In the genomic region with DNA sequence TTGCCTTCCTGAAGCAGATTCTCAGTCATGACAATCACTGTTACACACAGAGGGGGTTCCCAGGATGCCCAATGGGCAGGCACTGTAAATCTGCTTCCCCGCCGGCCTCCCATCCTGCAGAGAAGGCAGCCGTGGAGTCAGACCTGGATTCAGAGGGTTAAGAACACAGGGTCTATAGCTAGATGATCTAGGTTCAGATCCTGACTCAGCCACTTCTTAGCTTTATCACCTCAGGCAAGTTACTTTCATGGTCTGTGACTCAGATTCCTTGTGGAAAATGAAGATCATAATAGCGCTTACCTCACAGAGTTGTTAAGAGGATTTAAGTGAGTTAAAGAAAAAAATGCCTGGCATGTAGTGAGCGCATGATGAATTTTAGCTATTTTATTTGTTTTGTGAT, we compare ENCODE assay signal across 23 cellular contexts.
DNase-seq lines count a peak whose midpoint lies in the region; ATAC-seq and TF ChIP-seq lines count a peak whose summit lies in the region.
"Had no signal": no experiment of that assay in that cellular context is flagged by ENCODE, and none has a peak within 500 bp of the region (broad histone marks: within the 10 kb centered on the region; RNA-seq: fewer than 3 reads in every experiment).

No MANE protein-coding gene starts in this region.

- H4K91ac ChIP-seq in IMR-90 (ENCODE audit: insufficient read depth, low read depth, low read length): no peak overlapping the region

- no peak overlapping the region for H2AK9ac ChIP-seq in IMR-90 (replicated peaks; ENCODE audit: low read depth, low read length, poor library complexity)

- no peak overlapping the region for H2AFZ ChIP-seq in IMR-90 (replicated peaks; ENCODE audit: low read length, poor library complexity)

- H3K4me1 Mint-ChIP-seq in activated naive CD4-positive, alpha-beta T cell treated with anti-CD3 and anti-CD28 coated beads for 36 hours (ENCODE audit: low read depth): no peaks in the 10 kb centered on the region
- H3K4me1 Mint-ChIP-seq: naive B cell, WTC11 had no signal

- H3K4me2 ChIP-seq in IMR-90 (ENCODE audit: low read depth, low read length): no peak overlapping the region
- H3K4me2 ChIP-seq: KMS-11 had no signal

- peaks cover 23% of the 10 kb centered on the region for H3K27me3 ChIP-seq in IMR-90 (ENCODE audit: control insufficient read depth, insufficient read depth, low read length)
- H3K27me3 ChIP-seq in tibial artery: no peaks in the 10 kb centered on the region

- TF ChIP-seq RAD21 in IMR-90 (IDR thresholded peaks at IDR 0.05; ENCODE audit: low read length): no peak

- no peaks in the 10 kb centered on the region for H3K9me3 Mint-ChIP-seq in activated naive CD4-positive, alpha-beta T cell treated with anti-CD3 and anti-CD28 coated beads for 36 hours
- H3K9me3 Mint-ChIP-seq: dendritic cell treated with granulocyte-macrophage colony-stimulating factor and Interleukin-4, amounts not matched to agents 40 ng/mL and 50 ng/mL, for 4 days had no signal

- no peak overlapping the region for H3K56ac ChIP-seq in IMR-90 (ENCODE audit: extremely low read depth, insufficient read depth, low read length)

- CTCF ChIA-PET in activated naive CD4-positive, alpha-beta T cell treated with anti-CD3 and anti-CD28 coated beads for 36 hours (lab: Charles Lee): interaction anchor here (0.8 kb wide), 1 partner anchor 13 kb away, joined by 3 read pairs; no protein-coding TSS in a partner anchor
- CTCF ChIA-PET in IMR-90 (lab: Yijun Ruan, JAX): interaction anchor here (0.5 to 0.6 kb wide), 2 partner anchors 122 to 269 kb away, joined by 3 to 6 read pairs; no protein-coding TSS in a partner anchor

- H2BK120ac ChIP-seq in IMR-90 (ENCODE audit: low read depth, low read length): no peak overlapping the region

- no peaks in the 10 kb centered on the region for H4K20me1 ChIP-seq in IMR-90 (ENCODE audit: insufficient read depth, low read length)

- no peaks in the 10 kb centered on the region for H3K4me1 ChIP-seq in IMR-90 (ENCODE audit: control insufficient read depth, insufficient read depth, low read length)
- no peaks in the 10 kb centered on the region for H3K4me1 ChIP-seq in tibial artery
- H3K4me1 ChIP-seq: esophagus squamous epithelium, left ventricle myocardium inferior, prostate gland had no signal

- no peaks in the 10 kb centered on the region for H3K36me3 Mint-ChIP-seq in activated naive CD4-positive, alpha-beta T cell treated with anti-CD3 and anti-CD28 coated beads for 36 hours (ENCODE audit: low read depth)
- H3K36me3 Mint-ChIP-seq: WTC11 had no signal

- H2AK5ac ChIP-seq in IMR-90 (ENCODE audit: low read depth, low read length): no peak overlapping the region

- no peak for TF ChIP-seq CTCF in IMR-90 (conservative IDR thresholded peaks at IDR 0.05; ENCODE audit: low read depth, low read length)
- TF ChIP-seq CTCF in epithelial cell of esophagus (IDR thresholded peaks at IDR 0.05; ENCODE audit: insufficient read depth, low read depth, low read length, missing control alignments): no peak
- no peak for TF ChIP-seq CTCF in retinal pigment epithelial cell (conservative IDR thresholded peaks at IDR 0.05; ENCODE audit: low read depth, low read length)
- no peak for TF ChIP-seq CTCF in tibial artery (IDR thresholded peaks at IDR 0.05)

- POLR2A ChIA-PET in IMR-90 (lab: Charles Lee; ENCODE audit: unreplicated experiment): no interaction called here

- H2BK15ac ChIP-seq in IMR-90 (ENCODE audit: low read depth, low read length): no peak overlapping the region

- no peak for TF ChIP-seq POLR2A in IMR-90 (IDR thresholded peaks at IDR 0.05; ENCODE audit: low read depth, low read length)

- peaks cover 5% of the 10 kb centered on the region for H3K27me3 Mint-ChIP-seq in activated naive CD4-positive, alpha-beta T cell treated with anti-CD3 and anti-CD28 coated beads for 36 hours (ENCODE audit: low read depth)
- H3K27me3 Mint-ChIP-seq: dendritic cell treated with granulocyte-macrophage colony-stimulating factor and Interleukin-4, amounts not matched to agents 40 ng/mL and 50 ng/mL, for 4 days had no signal

- H4K8ac ChIP-seq in IMR-90 (ENCODE audit: low read depth in 2 of 2, low read length in 2 of 2): no peak overlapping the region

- peak; percentile 17 for DNase-seq in activated naive CD4-positive, alpha-beta T cell treated with anti-CD3 and anti-CD28 coated beads for 36 hours
- no peak for DNase-seq in activated naive CD4-positive, alpha-beta T cell treated with anti-CD3 and anti-CD28 coated beads, Interleukin-2, amount 50 U/mL, for 16 hours
- peak; percentile 43 for DNase-seq in IMR-90
- peak; percentile 94 for DNase-seq in epithelial cell of esophagus (ENCODE audit: low read depth)
- DNase-seq in retinal pigment epithelial cell (ENCODE audit: low read depth): peak; percentile 94
- DNase-seq in tibial artery: no peak
- no peak for DNase-seq in HCEC 1CT
- DNase-seq in T-helper 2 cell: no peak
- DNase-seq: activated CD8-positive, alpha-beta memory T cell treated with anti-CD3 and anti-CD28 coated beads, Interleukin-2, amount 50 U/mL, for 48 hours; amygdala; esophagus squamous epithelium; H7; hypothalamus; left ventricle myocardium inferior; naive B cell; NCI-H1436; NCI-H446 treated with DMSO at 0.1 percent for 48 hours; PC-3; SW 1271 had no signal

- H3K36me3 ChIP-seq in IMR-90 (ENCODE audit: control insufficient read depth, insufficient read depth, low read length) (no peaks in the 10 kb centered on the region), tibial artery (no peaks in the 10 kb centered on the region)
- H3K36me3 ChIP-seq: esophagus squamous epithelium, left ventricle myocardium inferior, prostate gland had no signal

- H3K4me3 ChIP-seq in IMR-90 (ENCODE audit: insufficient read depth, low read depth, low read length) (no peak overlapping the region), epithelial cell of esophagus (ENCODE audit: low read length) (no peak overlapping the region), retinal pigment epithelial cell (ENCODE audit: low read length) (no peak overlapping the region), tibial artery (no peak overlapping the region)
- H3K4me3 ChIP-seq: esophagus squamous epithelium, left ventricle myocardium inferior, prostate gland had no signal

- H3K27ac ChIP-seq in IMR-90 (ENCODE audit: insufficient read depth, low read length) (no peak overlapping the region), tibial artery (no peak overlapping the region)
- H3K27ac ChIP-seq: esophagus squamous epithelium, KMS-11, left ventricle myocardium inferior, prostate gland had no signal

- H3K79me1 ChIP-seq in IMR-90 (ENCODE audit: low read depth in 1 of 2, low read length in 2 of 2): no peaks in the 10 kb centered on the region

- dilution Hi-C loops in IMR-90 (cut with HindIII; ENCODE audit: low sequenced_read_pairs, unreplicated experiment): no loop called here

- H3K9ac ChIP-seq in IMR-90 (ENCODE audit: low read depth, low read length): no peak overlapping the region
- H3K9ac ChIP-seq: KMS-11 had no signal

- peak; percentile 29; the same call in 1 of the 2 replicates for ATAC-seq in IMR-90 (ENCODE audit: low read depth)
- ATAC-seq: PC-3, WTC11 had no signal

- H3K18ac ChIP-seq in IMR-90 (ENCODE audit: low read depth, low read length): no peak overlapping the region

- no peak overlapping the region for H3K14ac ChIP-seq in IMR-90 (replicated peaks; ENCODE audit: low read depth, low read length)

- BruUV-seq in IMR-90 (replicated peaks; lab: Mats Ljungman, UMichigan): no TSS peak

- H2BK20ac ChIP-seq in IMR-90 (ENCODE audit: low read depth, low read length): no peak overlapping the region

- H3K9me3 ChIP-seq in IMR-90 (ENCODE audit: control insufficient read depth, insufficient read depth, low read length): no peaks in the 10 kb centered on the region
- H3K9me3 ChIP-seq in tibial artery: no peaks in the 10 kb centered on the region
- H3K9me3 ChIP-seq: esophagus squamous epithelium, left ventricle myocardium inferior, prostate gland had no signal

- H4K5ac ChIP-seq in IMR-90 (ENCODE audit: low read depth, low read length): no peak overlapping the region

- no peaks in the 10 kb centered on the region for H3K9me1 ChIP-seq in IMR-90 (ENCODE audit: insufficient read depth, low read length)

- no peak overlapping the region for H3K23ac ChIP-seq in IMR-90 (ENCODE audit: low read depth, low read length)

- H3K27ac Mint-ChIP-seq in activated naive CD4-positive, alpha-beta T cell treated with anti-CD3 and anti-CD28 coated beads for 36 hours: no peak overlapping the region
- H3K27ac Mint-ChIP-seq: dendritic cell treated with granulocyte-macrophage colony-stimulating factor and Interleukin-4, amounts not matched to agents 40 ng/mL and 50 ng/mL, for 4 days; naive B cell; WTC11 had no signal

- no peak overlapping the region for H3K4me3 Mint-ChIP-seq in activated naive CD4-positive, alpha-beta T cell treated with anti-CD3 and anti-CD28 coated beads for 36 hours
- H3K4me3 Mint-ChIP-seq: dendritic cell treated with granulocyte-macrophage colony-stimulating factor and Interleukin-4, amounts not matched to agents 40 ng/mL and 50 ng/mL, for 4 days; naive B cell; WTC11 had no signal

- H2BK5ac ChIP-seq in IMR-90 (ENCODE audit: low read depth, low read length, poor library complexity, severe bottlenecking): no peak overlapping the region

- no peak overlapping the region for H3K4ac ChIP-seq in IMR-90 (ENCODE audit: low read depth, low read length)

- intact Hi-C loops in activated naive CD4-positive, alpha-beta T cell treated with anti-CD3 and anti-CD28 coated beads for 36 hours (cut with micrococcal nuclease): no loop called here
- intact Hi-C loops in IMR-90 (cut with micrococcal nuclease): no loop called here
- intact Hi-C loops in tibial artery (cut with DNase I; ENCODE audit: low total_unique reads): no loop called here

- no CpG with 5 or more reads among the region's 5 CpGs for WGBS in IMR-90 (ENCODE audit: extremely low coverage in 2 of 2, insufficient read length in 1 of 2), 2 experiments

- in situ Hi-C loops in IMR-90 (cut with MboI; ENCODE audit: low sequenced_read_pairs): no loop called here

TF ChIP-seq in IMR-90, 13 proteins besides CTCF, POLR2A, EP300 and RAD21 (continues in another document):
- TF ChIP-seq BHLHE40 (IDR thresholded peaks at IDR 0.05; ENCODE audit: low read depth, low read length) (no peak), CHD1 (IDR thresholded peaks at IDR 0.05; ENCODE audit: low read depth, low read length) (no peak), CEBPB (IDR thresholded peaks at IDR 0.05; ENCODE audit: low read depth, low read length) (no peak), SMC3 (IDR thresholded peaks at IDR 0.05; ENCODE audit: low read depth, low read length) (no peak), MXI1 (IDR thresholded peaks at IDR 0.05; ENCODE audit: borderline replicate concordance, low read depth, low read length) (no peak), RCOR1 (IDR thresholded peaks at IDR 0.05; ENCODE audit: insufficient replicate concordance, low read length) (no peak), NFE2L2 (IDR thresholded peaks at IDR 0.05; ENCODE audit: low read depth, low read length) (no peak)

Comparison
In these comparisons a context has a peak if more than half of its experiments do, and no peak if none do; other contexts are left out.
1. DNase-seq: peak in activated naive CD4-positive, alpha-beta T cell treated with anti-CD3 and anti-CD28 coated beads for 36 hours (single experiment), IMR-90 (single experiment), epithelial cell of esophagus (single experiment) and retinal pigment epithelial cell (single experiment); none in activated naive CD4-positive, alpha-beta T cell treated with anti-CD3 and anti-CD28 coated beads, Interleukin-2, amount 50 U/mL, for 16 hours (single experiment), tibial artery (0 of 2), HCEC 1CT (single experiment) and T-helper 2 cell (0 of 5).